ENCODE assay signal across 20 cellular contexts in genomic region chr5:150606476-150606875, GRCh38. TPM values are rescaled to one million over a fixed set of nuclear protein-coding genes. Genes with fewer than 3 reads are reported as not detected.
A peak's percentile ranks its signal among the peaks of the same experiment; 100 is the strongest.
DNase-seq lines count a peak whose midpoint lies in the region; ATAC-seq, FAIRE-seq and TF ChIP-seq lines count a peak whose summit lies in the region.
"Had no signal": no experiment of that assay in that cellular context is flagged by ENCODE, and none has a peak within 500 bp of the region (broad histone marks: within the 10 kb centered on the region; RNA-seq: fewer than 3 reads in every experiment).

No MANE protein-coding gene starts in this region.

- ATAC-seq in Panc1 (peak; percentile 18; the same call in 1 of the 2 replicates), thoracic aorta (ENCODE audit: insufficient number of reproducible peaks, low FRiP score, low read depth) (no peak), GM19452 (IDR thresholded peaks at IDR 0.05; ENCODE audit: unreplicated experiment) (no peak)

- H3K9me3 Mint-ChIP-seq in nephron progenitor cell, result no peaks in the 10 kb centered on the region
- H3K9me3 Mint-ChIP-seq: HFFc6 had no signal

- no peaks in the 10 kb centered on the region for H3K27me3 ChIP-seq in Panc1 (ENCODE audit: control insufficient read depth, insufficient read depth, low read length)
- H3K27me3 ChIP-seq in H1 (replicated peaks in 1 of 4; ENCODE audit: control insufficient read depth in 3 of 4, extremely low read depth in 1 of 4, insufficient read depth in 3 of 4, low read length in 3 of 4), result no peaks in the 10 kb centered on the region
- no peaks in the 10 kb centered on the region for H3K27me3 ChIP-seq in thoracic aorta (replicated peaks; ENCODE audit: insufficient read depth)

- no peak overlapping the region for H3K9ac ChIP-seq in H1 (replicated peaks in 1 of 4; ENCODE audit: extremely low read depth in 1 of 4, low read depth in 3 of 4, low read length in 3 of 4)

- H3K4ac ChIP-seq in H1 (replicated peaks; ENCODE audit: insufficient read length, low read depth, low read length), result no peak overlapping the region

- H2BK12ac ChIP-seq in H1 (ENCODE audit: low read depth, low read length), result no peak overlapping the region

- peak overlapping the region; percentile 53 for H3K27ac Mint-ChIP-seq in nephron progenitor cell
- H3K27ac Mint-ChIP-seq: HFFc6 had no signal

- no peak overlapping the region for H4K8ac ChIP-seq in H1 (ENCODE audit: extremely low read depth, insufficient read depth, low read length)

- BruUV-seq in Panc1 (replicated peaks; lab: Mats Ljungman, UMichigan), result no TSS peak

- H3K4me1 ChIP-seq in Panc1 (ENCODE audit: control insufficient read depth, insufficient read depth, low read length) (no peaks in the 10 kb centered on the region; the same call in 1 of the 2 replicates), H1 (replicated peaks in 1 of 4; ENCODE audit: control insufficient read depth in 3 of 4, insufficient read depth in 4 of 4, low read length in 3 of 4) (0 out of 7 replicates have a peak, but pooled peaks cover 0 to 2% (median 0%) of the 10 kb centered on the region in 4 experiments), thoracic aorta (ENCODE audit: control insufficient read depth in 1 of 2, low read depth in 2 of 2) (peaks cover 77 to 99% of the 10 kb centered on the region in 2 donors)

- no peaks in the 10 kb centered on the region for H3K27me3 Mint-ChIP-seq in nephron progenitor cell (ENCODE audit: low read depth, poor library complexity)

- H2BK15ac ChIP-seq in H1 (ENCODE audit: low read length), result no peak overlapping the region

- no peak for TF ChIP-seq CTCF in Panc1 (IDR thresholded peaks at IDR 0.05)
- TF ChIP-seq CTCF in H1 (IDR thresholded peaks at IDR 0.05; ENCODE audit: control extremely low read depth in 1 of 3, insufficient read depth in 1 of 3, low read depth in 1 of 3, low read length in 3 of 3), result no peak
- no peak for TF ChIP-seq CTCF in nephron progenitor cell (IDR thresholded peaks at IDR 0.05)
- TF ChIP-seq CTCF in thoracic aorta (IDR thresholded peaks at IDR 0.05), result no peak

- in situ Hi-C loops in Panc1 (cut with HindIII; ENCODE audit: low pct_unique_long_range_greater_than_20kb, low sequenced_read_pairs), result no loop called here

- H3K4me3 ChIP-seq in Panc1 (ENCODE audit: low read depth in 2 of 2, low read length in 2 of 2), result no peak overlapping the region
- no peak overlapping the region for H3K4me3 ChIP-seq in H1 (ENCODE audit: extremely low read depth in 1 of 4, insufficient read depth in 2 of 4, low read depth in 3 of 4, low read length in 4 of 4)
- no peak overlapping the region for H3K4me3 ChIP-seq in thoracic aorta

- peaks cover 34% of the 10 kb centered on the region for H3K4me1 Mint-ChIP-seq in nephron progenitor cell

- no peak for TF ChIP-seq RAD21 in H1 (IDR thresholded peaks at IDR 0.05 in 1 of 2, conservative IDR thresholded peaks at IDR 0.05 in 1 of 2; ENCODE audit: low read depth in 2 of 2, low read length in 2 of 2)

- H3K4me3 Mint-ChIP-seq in nephron progenitor cell, result no peak overlapping the region
- H3K4me3 Mint-ChIP-seq: HFFc6 had no signal

- no peak overlapping the region for H3K23ac ChIP-seq in H1 (ENCODE audit: insufficient read length)

- DNase-seq in Panc1 (ENCODE audit: low read depth, low spot score), result no peak
- DNase-seq in H1 (ENCODE audit: low read depth in 1 of 2, low spot score in 2 of 2), result no peak
- DNase-seq in nephron progenitor cell, result no peak
- no peak for DNase-seq in thoracic aorta (ENCODE audit: low spot score)
- no peak for DNase-seq in HuH-7 (ENCODE audit: low spot score)
- DNase-seq in activated T-cell treated with anti-CD3 and anti-CD28 coated beads, Interleukin-2, amount 50 U/mL, for 48 hours, result no peak
- DNase-seq: COR-L47, GF-D8, HFFc6, IMR-90, Kasumi-1, MM.1S, NCI-H1092 treated with DMSO at 0.1 percent for 48 hours, NCI-H2081 treated with DMSO at 0.1 percent for 48 hours, NCI-H510A, NCI-H774 had no signal

- no peak for FAIRE-seq in H1 (lab: Jason Lieb, UNC)
- FAIRE-seq: H54 had no signal

- H4K5ac ChIP-seq in H1 (ENCODE audit: insufficient read length, low read depth, low read length), result no peak overlapping the region

- no peak for TF ChIP-seq POLR2A in H1 (IDR thresholded peaks at IDR 0.05; ENCODE audit: control extremely low read depth in 1 of 2, low read depth in 2 of 2, low read length in 2 of 2)

- no peak overlapping the region for H3K56ac ChIP-seq in H1 (replicated peaks; ENCODE audit: insufficient read length, low read depth, low read length)

- H2BK5ac ChIP-seq in H1 (ENCODE audit: low read depth, low read length), result no peak overlapping the region; the same call in 1 of the 2 replicates

- no peaks in the 10 kb centered on the region for H3K23me2 ChIP-seq in H1 (ENCODE audit: low read depth, low read length)

- no peak for TF ChIP-seq EP300 in H1 (IDR thresholded peaks at IDR 0.05; ENCODE audit: borderline replicate concordance in 1 of 2, low read depth in 2 of 2, low read length in 2 of 2)

- H3K9me3 ChIP-seq in Panc1 (ENCODE audit: control insufficient read depth, insufficient read depth, low read depth, low read length), result no peaks in the 10 kb centered on the region
- no peaks in the 10 kb centered on the region for H3K9me3 ChIP-seq in H1 (ENCODE audit: insufficient read depth in 2 of 2, low read depth in 1 of 2, low read length in 1 of 2)
- no peaks in the 10 kb centered on the region for H3K9me3 ChIP-seq in thoracic aorta

- H3K79me1 ChIP-seq in H1 (ENCODE audit: low read depth, low read length), result no peaks in the 10 kb centered on the region

- H3K4me2 ChIP-seq in H1 (ENCODE audit: insufficient read depth in 1 of 2, low read depth in 2 of 2, low read length in 2 of 2), result no peak overlapping the region

- H2BK20ac ChIP-seq in H1 (ENCODE audit: low read length), result 0 out of 2 replicates have a peak overlapping the region, but pooled peaks have one; percentile 40

- no peak overlapping the region for H3K14ac ChIP-seq in H1 (ENCODE audit: insufficient read length)

- no peak overlapping the region for H2AK5ac ChIP-seq in H1 (ENCODE audit: low read depth, low read length)

- POLR2A ChIA-PET in Panc1 (lab: Charles Lee) (no interaction called here), H1 (lab: Charles Lee; ENCODE audit: partially characterized antibody) (no interaction called here)

- H4K91ac ChIP-seq in H1 (replicated peaks; ENCODE audit: insufficient read length, low read length), result no peak overlapping the region

- H3K79me2 ChIP-seq in H1 (ENCODE audit: control insufficient read depth in 1 of 2, insufficient read depth in 2 of 2, low read length in 2 of 2), result no peaks in the 10 kb centered on the region

- WGBS in H1 (ENCODE audit: extremely low coverage in 1 of 2, insufficient coverage in 1 of 2, insufficient read length in 1 of 2, insufficient replicate concordance in 2 of 2, low coverage in 1 of 2, low lambda C conversion rate in 2 of 2, missing lambda C conversion rate in 1 of 2), 2 experiments, result 77% methylated on average over 9 of the region's 9 CpGs; no CpG with 5 or more reads in 1 of the 2 experiments

- H3K36me3 Mint-ChIP-seq in nephron progenitor cell (ENCODE audit: low read depth), result no peaks in the 10 kb centered on the region

- H2AFZ ChIP-seq in H1 (ENCODE audit: low read length), result peak overlapping the region; percentile 87

- H3K18ac ChIP-seq in H1 (ENCODE audit: extremely low read depth, low read length), result no peak overlapping the region

- CTCF ChIA-PET in Panc1 (lab: Charles Lee) (no interaction called here), H1 (lab: Charles Lee; ENCODE audit: partially characterized antibody) (interaction anchor here (4.1 to 5.6 kb wide), 3 partner anchors 9 to 46 kb away, joined by 18 to 45 read pairs (median 25); no protein-coding TSS in a partner anchor)

- H2BK120ac ChIP-seq in H1 (replicated peaks; ENCODE audit: low read depth, low read length), result no peak overlapping the region

- H4K20me1 ChIP-seq in H1 (replicated peaks in 1 of 2; ENCODE audit: control insufficient read depth in 1 of 2, insufficient read depth in 2 of 2, low read length in 2 of 2), result no peaks in the 10 kb centered on the region

- H3K36me3 ChIP-seq in Panc1 (ENCODE audit: control insufficient read depth, insufficient read depth, low read length) (no peaks in the 10 kb centered on the region), H1 (ENCODE audit: control insufficient read depth in 2 of 4, insufficient read depth in 4 of 4, low read length in 3 of 4) (no peaks in the 10 kb centered on the region), thoracic aorta (no peaks in the 10 kb centered on the region)

- intact Hi-C loops in Panc1 (cut with micrococcal nuclease; ENCODE audit: unreplicated experiment), result no loop called here

- no peak overlapping the region for H3K27ac ChIP-seq in Panc1 (ENCODE audit: low read length)
- no peak overlapping the region for H3K27ac ChIP-seq in H1 (ENCODE audit: low read depth, low read length)
- H3K27ac ChIP-seq in thoracic aorta, result peak overlapping the region; percentile 94 to 99

TF ChIP-seq in H1, 55 proteins besides CTCF, POLR2A, EP300 and RAD21 (continues in another document):
- no peak for TF ChIP-seq RBBP5 (IDR thresholded peaks at IDR 0.05; ENCODE audit: borderline replicate concordance, low read depth, low read length)
- TF ChIP-seq MAFK (IDR thresholded peaks at IDR 0.05; ENCODE audit: low read depth, low read length), result no peak

RNA-seq across cellular contexts. Expression of gene SYNPO, which starts 34.0 kb away (rescaled TPM):
- 82.8 TPM for total RNA-seq in Panc1 (2021; ENCODE audit: unreplicated experiment)
- polyA plus RNA-seq in Panc1 (2012; ENCODE audit: insufficient read length), result 66.3 TPM
- 1.9 and 2.3 TPM in 2 replicates for total RNA-seq in H1 (2021; fragmentation: NEBNext Ultra II Directional; extraction: Animal tissue kit (Norgen Biotek cat#: 25700))
- 2.2 and 2.3 TPM in 2 replicates for polyA plus RNA-seq in H1 (2011; rRNA removed)
- polyA plus RNA-seq in H1 (2011; cell fraction: cytosol; rRNA removed), result 1.7 TPM
- polyA plus RNA-seq in H1 (2011; cell fraction: nucleus; rRNA removed), result 3.0 TPM
- polyA plus RNA-seq in H1 (2012, experiment 1 of 2), result 0.95 to 1.6 TPM (median 1.3 TPM) in 4 replicates
- 1.3 TPM for polyA plus RNA-seq in H1 (2012, experiment 2 of 2)
- 1.9 TPM for polyA plus RNA-seq in H1 (2013, experiment 1 of 2)
- 1.7 TPM for polyA plus RNA-seq in H1 (2013, experiment 2 of 2)
- 1.8 and 5.5 TPM in 2 replicates for polyA minus RNA-seq in H1 (2011; rRNA and poly(A)+ RNA removed)
- 1.2 TPM for polyA minus RNA-seq in H1 (2011; cell fraction: cytosol; rRNA and poly(A)+ RNA removed)
- 3.1 TPM for polyA minus RNA-seq in H1 (2011; cell fraction: nucleus; rRNA and poly(A)+ RNA removed)
- 100 to 1,000 TPM; 191 to 226 TPM for total RNA-seq in thoracic aorta

RNA-seq across cellular contexts. Expression of gene MYOZ3, which starts 54.6 kb away (rescaled TPM):
- total RNA-seq in Panc1 (2021; ENCODE audit: unreplicated experiment) (1.7 TPM), thoracic aorta (1 to 10 TPM in 1 of 2 donors, under 1 TPM in 1; 0.81 to 2.8 TPM)
- polyA plus RNA-seq in Panc1 (2012; ENCODE audit: insufficient read length), result 1.9 TPM
- 19.1 and 19.4 TPM in 2 replicates for total RNA-seq in H1 (2021; fragmentation: NEBNext Ultra II Directional; extraction: Animal tissue kit (Norgen Biotek cat#: 25700))
- 9.6 and 12.4 TPM in 2 replicates for polyA plus RNA-seq in H1 (2011; rRNA removed)
- polyA plus RNA-seq in H1 (2011; cell fraction: cytosol; rRNA removed), result 10.0 TPM
- polyA plus RNA-seq in H1 (2011; cell fraction: nucleus; rRNA removed), result 15.5 TPM
- 26.8 to 40.0 TPM (median 29.3 TPM) in 4 replicates for polyA plus RNA-seq in H1 (2012, experiment 1 of 2)
- polyA plus RNA-seq in H1 (2012, experiment 2 of 2), result 13.4 TPM
- 17.4 TPM for polyA plus RNA-seq in H1 (2013, experiment 1 of 2)
- polyA plus RNA-seq in H1 (2013, experiment 2 of 2), result 12.8 TPM
- 7.4 and 9.0 TPM in 2 replicates for polyA minus RNA-seq in H1 (2011; rRNA and poly(A)+ RNA removed)
- 21.7 TPM for polyA minus RNA-seq in H1 (2011; cell fraction: cytosol; rRNA and poly(A)+ RNA removed)
- polyA minus RNA-seq in H1 (2011; cell fraction: nucleus; rRNA and poly(A)+ RNA removed), result 28.7 TPM
- total RNA-seq: Daoy, HT-29 had no signal

Comparison
In these comparisons a context has a peak if more than half of its experiments do, and no peak if none do; other contexts are left out.
1. H3K27ac ChIP-seq: peak in thoracic aorta (2 of 2); none in Panc1 (single experiment) and H1 (single experiment).
2. RNA of gene SYNPO, which starts 34.0 kb away (total RNA-seq): 191 to 226 TPM in thoracic aorta and 82.8 TPM in Panc1 (single experiment); 1.9 to 2.3 TPM in H1; every median in the first group is over 10 times any median in the second.